8 cellular contexts compared by ENCODE assay signal in genomic region chr11:44596541-44597276, GRCh38. TPM values are rescaled to one million over a fixed set of nuclear protein-coding genes. Genes with fewer than 3 reads are reported as not detected.
A peak's percentile ranks its signal among the peaks of the same experiment; 100 is the strongest.
DNase-seq lines count a peak whose midpoint lies in the region; ATAC-seq and TF ChIP-seq lines count a peak whose summit lies in the region.

No MANE protein-coding gene starts in this region.

- ATAC-seq in GM19025 (IDR thresholded peaks at IDR 0.05; ENCODE audit: low read depth, unreplicated experiment) (peak; percentile 35), HG03442 (IDR thresholded peaks at IDR 0.05; ENCODE audit: unreplicated experiment) (peak; percentile 44)
- peak; percentile 64 for ATAC-seq in stimulated activated naive CD8-positive, alpha-beta T cell treated with anti-CD3 and anti-CD28 coated beads, Interleukin-15, Interleukin-2, amounts not matched to agents 100 U/mL and 50 U/mL, for 24 hours

- no peaks in the 10 kb centered on the region for H3K4me1 ChIP-seq in adrenal gland (replicated peaks in 1 of 2)

- 78 to 92% (median 88%) methylated on average over 10 to 12 of the region's 12 CpGs for WGBS in adrenal gland, 4 donors

- intact Hi-C loops in adrenal gland (cut with DNase I): no loop called here

- H3K36me3 ChIP-seq in adrenal gland (replicated peaks in 1 of 2): no peaks in the 10 kb centered on the region

- no peaks in the 10 kb centered on the region for H3K9me3 ChIP-seq in adrenal gland (replicated peaks in 1 of 3)

- no peak for TF ChIP-seq POLR2A in adrenal gland (IDR thresholded peaks at IDR 0.05)

- DNase-seq in activated T-cell treated with anti-CD3 and anti-CD28 coated beads for 1 hour (ENCODE audit: low read depth) (peak; percentile 47), left kidney (ENCODE audit: low read depth, low spot score) (peak; percentile 66), RKO (ENCODE audit: low spot score) (no peak), NCI-H1930 (lab: John Stamatoyannopoulos, UW) (no peak), adrenal gland (no peak)
- peak; percentile 76 for DNase-seq in stimulated activated naive CD8-positive, alpha-beta T cell treated with anti-CD3 and anti-CD28 coated beads, Interleukin-15, Interleukin-2, amounts not matched to agents 100 U/mL and 50 U/mL, for 24 hours

- no peak for TF ChIP-seq CTCF in adrenal gland (IDR thresholded peaks at IDR 0.05)

- H3K27me3 ChIP-seq in adrenal gland: no peaks in the 10 kb centered on the region

- no peak overlapping the region for H3K27ac ChIP-seq in adrenal gland

- no peak overlapping the region for H3K4me3 ChIP-seq in adrenal gland

RNA-seq across cellular contexts. Expression of gene CD82, which starts 31.2 kb away (rescaled TPM):
- 10 to 100 TPM in 7 of 8 donors, 1 to 10 TPM in 1; 6.2 to 38.2 (median 21.2) TPM for total RNA-seq in adrenal gland
- 10 to 100 TPM in 2 of 3 donors, 1 to 10 TPM in 1; 5.4 to 53.4 (median 13.1) TPM for polyA plus RNA-seq in adrenal gland

Comparison
In these comparisons a context has a peak if more than half of its experiments do, and no peak if none do; other contexts are left out.
1. DNase-seq: peak in activated T-cell treated with anti-CD3 and anti-CD28 coated beads for 1 hour (single experiment), left kidney (single experiment) and stimulated activated naive CD8-positive, alpha-beta T cell treated with anti-CD3 and anti-CD28 coated beads, Interleukin-15, Interleukin-2, amounts not matched to agents 100 U/mL and 50 U/mL, for 24 hours (single experiment); none in RKO (single experiment), NCI-H1930 (0 of 2) and adrenal gland (0 of 7).
2. Peak in every context shown above with its lines, with median percentiles within 50 percentile points of each other: ATAC-seq.